Comparison of ENCODE assay signal across 11 cellular contexts in genomic region chr17:44223574-44224046, GRCh38. TPM values are rescaled to one million over a fixed set of nuclear protein-coding genes. Genes with fewer than 3 reads are reported as not detected.
A peak's percentile ranks its signal among the peaks of the same experiment; 100 is the strongest.
DNase-seq lines count a peak whose midpoint lies in the region; ATAC-seq and TF ChIP-seq lines count a peak whose summit lies in the region.
"Had no signal": no experiment of that assay in that cellular context is flagged by ENCODE, and none has a peak within 500 bp of the region (broad histone marks: within the 10 kb centered on the region; RNA-seq: fewer than 3 reads in every experiment).

No MANE protein-coding gene starts in this region.

- no peak for ATAC-seq in psoas muscle
- no peak for ATAC-seq in GM18505 (IDR thresholded peaks at IDR 0.05; ENCODE audit: unreplicated experiment)
- ATAC-seq in GM21367 (IDR thresholded peaks at IDR 0.05; ENCODE audit: unreplicated experiment): no peak
- no peak for ATAC-seq in GM19395 (IDR thresholded peaks at IDR 0.05; ENCODE audit: unreplicated experiment)
- no peak for ATAC-seq in GM19023 (IDR thresholded peaks at IDR 0.05; ENCODE audit: unreplicated experiment)

- H3K36me3 ChIP-seq in esophagus muscularis mucosa (no peaks in the 10 kb centered on the region), psoas muscle (ENCODE audit: insufficient read depth in 1 of 2, low read depth in 1 of 2) (no peaks in the 10 kb centered on the region)

- in situ Hi-C loops in Caki2 (cut with HindIII; ENCODE audit: low pct_unique_long_range_greater_than_20kb, low sequenced_read_pairs): no loop called here

- no peaks in the 10 kb centered on the region for H3K9me3 ChIP-seq in esophagus muscularis mucosa
- H3K9me3 ChIP-seq in psoas muscle: no peaks in the 10 kb centered on the region

- H3K27me3 ChIP-seq in esophagus muscularis mucosa (no peaks in the 10 kb centered on the region), psoas muscle (ENCODE audit: insufficient read depth in 3 of 3, low read length in 2 of 3) (no peaks in the 10 kb centered on the region)

- DNase-seq in Caki2 (ENCODE audit: low read depth) (peak; percentile 55), RPMI7951 (ENCODE audit: low read depth) (peak; percentile 60), esophagus muscularis mucosa (ENCODE audit: extremely low spot score) (no peak), psoas muscle (peak; percentile 35 to 44)
- DNase-seq: activated CD4-positive, alpha-beta T cell treated with anti-CD3 and anti-CD28 coated beads for 4 hours; NCI-H526 treated with DMSO at 0.1 percent for 48 hours had no signal

- H3K4me3 ChIP-seq in esophagus muscularis mucosa (no peak overlapping the region), psoas muscle (peak overlapping the region; percentile 85)

- intact Hi-C loops in esophagus muscularis mucosa (cut with DNase I): no loop called here
- intact Hi-C loops in psoas muscle (cut with DNase I): loop anchor here in 1 of 2 donors (5.0 kb wide), 1 partner anchor 279 kb away; the partner anchor contains the start of gene GPATCH8

- TF ChIP-seq POLR2A in esophagus muscularis mucosa (IDR thresholded peaks at IDR 0.05; ENCODE audit: low read depth): no peak
- TF ChIP-seq POLR2A in GM18505 (IDR thresholded peaks at IDR 0.05; ENCODE audit: borderline replicate concordance, extremely low read depth, insufficient read depth, insufficient read length): no peak

- no peak for TF ChIP-seq EP300 in esophagus muscularis mucosa (IDR thresholded peaks at IDR 0.05)

- H3K27ac ChIP-seq in esophagus muscularis mucosa (replicated peaks in 1 of 4) (peak overlapping the region; percentile 100), psoas muscle (peak overlapping the region; percentile 98)

- 25% methylated on average over 7 of the region's 7 CpGs for WGBS in esophagus muscularis mucosa
- WGBS in psoas muscle, 3 donors: 9 to 12% (median 10%) methylated on average over 7 of the region's 7 CpGs

- H3K4me1 ChIP-seq in esophagus muscularis mucosa (peaks cover 20 to 28% (median 27%) of the 10 kb centered on the region in 4 donors), psoas muscle (peaks cover 19% of the 10 kb centered on the region)

- TF ChIP-seq CTCF in esophagus muscularis mucosa (IDR thresholded peaks at IDR 0.05): no peak
- no peak for TF ChIP-seq CTCF in psoas muscle (IDR thresholded peaks at IDR 0.05)

RNA-seq across cellular contexts. Expression of gene UBTF, which starts 4.1 kb away (rescaled TPM):
- 64.1 and 68.7 TPM in 2 replicates for total RNA-seq in Caki2 (2014; rRNA removed; shearing (Covaris generic); ENCODE audit: low replicate concordance)
- 40.4 and 41.1 TPM in 2 replicates for total RNA-seq in RPMI7951 (2014; rRNA removed; shearing (Covaris generic))
- 10 to 100 TPM; 48.7 to 78.8 (median 66.1) TPM for total RNA-seq in esophagus muscularis mucosa
- total RNA-seq in psoas muscle: 10 to 100 TPM; 42.3 to 67.5 (median 49.9) TPM
- polyA plus RNA-seq in psoas muscle: 10 to 100 TPM; 36.0 to 49.4 (median 36.1) TPM

RNA-seq across cellular contexts. Expression of gene ATXN7L3, which starts 23.9 kb away (rescaled TPM):
- 19.9 and 28.8 TPM in 2 replicates for total RNA-seq in Caki2 (2014; rRNA removed; shearing (Covaris generic); ENCODE audit: low replicate concordance)
- 19.5 and 27.1 TPM in 2 replicates for total RNA-seq in RPMI7951 (2014; rRNA removed; shearing (Covaris generic))
- total RNA-seq in esophagus muscularis mucosa (10 to 100 TPM; 41.9 to 72.6 (median 50.0) TPM), psoas muscle (10 to 100 TPM; 25.6 to 42.6 (median 38.8) TPM)
- 10 to 100 TPM; 20.4 to 35.1 (median 21.8) TPM for polyA plus RNA-seq in psoas muscle

RNA-seq across cellular contexts. Expression of gene TMUB2, which starts 36.8 kb away (rescaled TPM):
- total RNA-seq in Caki2 (2014; rRNA removed; shearing (Covaris generic); ENCODE audit: low replicate concordance): 37.5 and 66.0 TPM in 2 replicates
- total RNA-seq in RPMI7951 (2014; rRNA removed; shearing (Covaris generic)): 19.4 and 25.0 TPM in 2 replicates
- total RNA-seq in esophagus muscularis mucosa (10 to 100 TPM; 25.3 to 50.3 (median 33.4) TPM), psoas muscle (10 to 100 TPM; 14.1 to 20.9 (median 20.3) TPM)
- 10 to 100 TPM; 22.8 to 44.4 (median 34.7) TPM for polyA plus RNA-seq in psoas muscle

RNA-seq across cellular contexts. Expression of gene SLC4A1, which starts 44.3 kb away (rescaled TPM):
- total RNA-seq in Caki2 (2014; rRNA removed; shearing (Covaris generic); ENCODE audit: low replicate concordance): not detected in 2 replicates
- not detected in 2 replicates for total RNA-seq in RPMI7951 (2014; rRNA removed; shearing (Covaris generic))
- 1 to 10 TPM in 1 of 4 donors, under 1 TPM in 2, not detected in 1; 0.11 to 2.0 (median 0.19) TPM for total RNA-seq in esophagus muscularis mucosa
- total RNA-seq in psoas muscle: 1 to 10 TPM in 2 of 4 donors, under 1 TPM in 1, not detected in 1; 0.26 to 7.2 (median 2.2) TPM
- polyA plus RNA-seq in psoas muscle: under 1 TPM in 1 of 3 donors, not detected in 2; 0.29 TPM
- total RNA-seq: dermis microvascular lymphatic vessel endothelial cell had no signal

RNA-seq across cellular contexts. Expression of gene ASB16, which starts 53.1 kb away (rescaled TPM):
- not detected in 2 replicates for total RNA-seq in Caki2 (2014; rRNA removed; shearing (Covaris generic); ENCODE audit: low replicate concordance)
- total RNA-seq in RPMI7951 (2014; rRNA removed; shearing (Covaris generic)): not detected in 2 replicates
- total RNA-seq in esophagus muscularis mucosa: 10 to 100 TPM in 1 of 4 donors, 1 to 10 TPM in 3; 3.3 to 10.8 (median 6.0) TPM
- total RNA-seq in psoas muscle: 10 to 100 TPM; 17.0 to 43.4 (median 26.1) TPM
- 10 to 100 TPM in 1 of 3 donors, 1 to 10 TPM in 2; 1.1 to 16.5 (median 9.9) TPM for polyA plus RNA-seq in psoas muscle
- total RNA-seq: dermis microvascular lymphatic vessel endothelial cell had no signal
